ENCODE assay signal across 9 cellular contexts in the genomic region with DNA sequence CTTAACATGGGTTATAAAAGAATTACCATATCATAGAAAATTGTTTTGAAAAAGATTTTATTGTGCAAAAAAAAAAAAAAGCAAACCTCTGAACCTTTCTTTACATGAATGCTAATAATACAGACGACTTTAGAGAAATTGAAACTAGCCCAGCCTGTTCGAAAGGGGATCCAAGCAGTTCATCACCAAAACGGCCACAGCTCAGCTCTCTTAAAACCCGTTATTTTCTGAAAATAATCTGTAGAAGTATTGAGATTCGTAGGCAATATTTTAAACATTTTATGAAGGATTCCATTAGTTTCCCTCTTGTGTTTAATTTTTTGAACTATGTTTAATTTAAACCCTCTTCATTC. TPM values are rescaled to one million over a fixed set of nuclear protein-coding genes. Genes with fewer than 3 reads are reported as not detected.
A peak's percentile ranks its signal among the peaks of the same experiment; 100 is the strongest.
DNase-seq lines count a peak whose midpoint lies in the region; ATAC-seq, FAIRE-seq and TF ChIP-seq lines count a peak whose summit lies in the region.
"Had no signal": no experiment of that assay in that cellular context is flagged by ENCODE, and none has a peak within 500 bp of the region (broad histone marks: within the 10 kb centered on the region; RNA-seq: fewer than 3 reads in every experiment).

No MANE protein-coding gene starts in this region.

- H4K8ac ChIP-seq in H1 (ENCODE audit: extremely low read depth, insufficient read depth, low read length) = no peak overlapping the region

- H3K4me1 ChIP-seq in left ventricle myocardium inferior = peaks cover 27% of the 10 kb centered on the region
- peaks cover 0 to 18% (median 14%) of the 10 kb centered on the region in 4 experiments; a peak in 5 of 7 replicates for H3K4me1 ChIP-seq in H1 (replicated peaks in 1 of 4; ENCODE audit: control insufficient read depth in 3 of 4, insufficient read depth in 4 of 4, low read length in 3 of 4)

- TF ChIP-seq CTCF in left ventricle myocardium inferior (IDR thresholded peaks at IDR 0.05; ENCODE audit: borderline replicate concordance) = no peak
- no peak for TF ChIP-seq CTCF in H1 (IDR thresholded peaks at IDR 0.05; ENCODE audit: control extremely low read depth in 1 of 3, insufficient read depth in 1 of 3, low read depth in 1 of 3, low read length in 3 of 3)
- TF ChIP-seq CTCF in type B pancreatic cell (conservative IDR thresholded peaks at IDR 0.05) = no peak

- H3K36me3 ChIP-seq in left ventricle myocardium inferior = no peaks in the 10 kb centered on the region
- no peaks in the 10 kb centered on the region for H3K36me3 ChIP-seq in H1 (ENCODE audit: control insufficient read depth in 2 of 4, insufficient read depth in 4 of 4, low read length in 3 of 4)

- no peaks in the 10 kb centered on the region for H3K9me3 Mint-ChIP-seq in type B pancreatic cell

- no peaks in the 10 kb centered on the region for H3K79me2 ChIP-seq in H1 (ENCODE audit: control insufficient read depth in 1 of 2, insufficient read depth in 2 of 2, low read length in 2 of 2)

- H3K4me3 Mint-ChIP-seq in type B pancreatic cell = peak overlapping the region; percentile 48

- TF ChIP-seq RAD21 in H1 (IDR thresholded peaks at IDR 0.05 in 1 of 2, conservative IDR thresholded peaks at IDR 0.05 in 1 of 2; ENCODE audit: low read depth in 2 of 2, low read length in 2 of 2) = no peak

- H3K4me1 Mint-ChIP-seq in type B pancreatic cell (ENCODE audit: unreplicated experiment) = peaks cover 49% of the 10 kb centered on the region

- peak overlapping the region; percentile 54 to 56; a peak in 3 of 4 replicates for H3K4me2 ChIP-seq in H1 (ENCODE audit: insufficient read depth in 1 of 2, low read depth in 2 of 2, low read length in 2 of 2)

- H2BK12ac ChIP-seq in H1 (ENCODE audit: low read depth, low read length) = no peak overlapping the region

- H3K4me3 ChIP-seq in left ventricle myocardium inferior (peak overlapping the region; percentile 42), H1 (ENCODE audit: extremely low read depth in 1 of 4, insufficient read depth in 2 of 4, low read depth in 3 of 4, low read length in 4 of 4) (peak overlapping the region in 1 of 4 experiments; percentile 45; a peak in 2 of 8 replicates)

- no peak overlapping the region for H2AK5ac ChIP-seq in H1 (ENCODE audit: low read depth, low read length)

- peak overlapping the region; percentile 25; the same call in 1 of the 2 replicates for H3K18ac ChIP-seq in H1 (ENCODE audit: extremely low read depth, low read length)

- H3K9ac ChIP-seq in H1 (replicated peaks in 1 of 4; ENCODE audit: extremely low read depth in 1 of 4, low read depth in 3 of 4, low read length in 3 of 4) = no peak overlapping the region

- DNase-seq in left ventricle myocardium inferior (no peak), Right ventricle myocardium inferior (ENCODE audit: missing footprints) (no peak), H1 (ENCODE audit: low read depth in 1 of 2, low spot score in 2 of 2) (no peak), type B pancreatic cell (ENCODE audit: extremely low spot score, unreplicated experiment) (no peak), ecto neural progenitor cell (ENCODE audit: low spot score) (no peak)
- DNase-seq in effector CD4-positive, alpha-beta T cell = no peak
- DNase-seq: activated naive CD4-positive, alpha-beta T cell treated with anti-CD3 and anti-CD28 coated beads, Interleukin-2, amount 50 U/mL, for 16 hours had no signal

- no peak overlapping the region for H2BK120ac ChIP-seq in H1 (replicated peaks; ENCODE audit: low read depth, low read length)

- H3K27ac ChIP-seq in left ventricle myocardium inferior (replicated peaks) (peak overlapping the region; percentile 52), H1 (ENCODE audit: low read depth, low read length) (no peak overlapping the region)

- H3K14ac ChIP-seq in H1 (ENCODE audit: insufficient read length) = no peak overlapping the region

- POLR2A ChIA-PET in H1 (lab: Charles Lee; ENCODE audit: partially characterized antibody) = interaction anchor here (4.0 kb wide), 1 partner anchor 12 kb away, joined by 28 read pairs; a partner anchor contains a TSS

- intact Hi-C loops in left ventricle myocardium inferior (cut with micrococcal nuclease) = no loop called here
- intact Hi-C loops in Right ventricle myocardium inferior (cut with DNase I) = no loop called here

- no peak overlapping the region for H2BK5ac ChIP-seq in H1 (ENCODE audit: low read depth, low read length)

- H3K27me3 ChIP-seq in left ventricle myocardium inferior (ENCODE audit: low read depth) (no peaks in the 10 kb centered on the region), H1 (replicated peaks in 1 of 4; ENCODE audit: control insufficient read depth in 3 of 4, extremely low read depth in 1 of 4, insufficient read depth in 3 of 4, low read length in 3 of 4) (no peaks in the 10 kb centered on the region)

- H3K36me3 Mint-ChIP-seq in type B pancreatic cell = no peaks in the 10 kb centered on the region

- 19% methylated on average over 5 of the region's 5 CpGs; no CpG with 5 or more reads in 1 of the 2 experiments for WGBS in H1 (ENCODE audit: extremely low coverage in 1 of 2, insufficient coverage in 1 of 2, insufficient read length in 1 of 2, insufficient replicate concordance in 2 of 2, low coverage in 1 of 2, low lambda C conversion rate in 2 of 2, missing lambda C conversion rate in 1 of 2), 2 experiments

- H2BK15ac ChIP-seq in H1 (ENCODE audit: low read length) = no peak overlapping the region

- H4K5ac ChIP-seq in H1 (ENCODE audit: insufficient read length, low read depth, low read length) = peak overlapping the region; percentile 74

- H4K20me1 ChIP-seq in H1 (replicated peaks in 1 of 2; ENCODE audit: control insufficient read depth in 1 of 2, insufficient read depth in 2 of 2, low read length in 2 of 2) = no peaks in the 10 kb centered on the region

- no peaks in the 10 kb centered on the region for H3K79me1 ChIP-seq in H1 (ENCODE audit: low read depth, low read length)

- CTCF ChIA-PET in H1 (lab: Charles Lee; ENCODE audit: partially characterized antibody) = interaction anchor here (0.6 to 3.7 kb wide), 4 partner anchors 8 to 148 kb away, joined by 3 to 12 read pairs (median 4); a partner anchor contains a TSS

- no peak overlapping the region for H3K56ac ChIP-seq in H1 (replicated peaks; ENCODE audit: insufficient read length, low read depth, low read length)

- no peak overlapping the region for H2BK20ac ChIP-seq in H1 (ENCODE audit: low read length)

- H3K23ac ChIP-seq in H1 (ENCODE audit: insufficient read length) = no peak overlapping the region

- no peak overlapping the region for H3K27ac Mint-ChIP-seq in type B pancreatic cell

- no peak overlapping the region for H2AFZ ChIP-seq in H1 (ENCODE audit: low read length)

- no peak overlapping the region for H3K4ac ChIP-seq in H1 (replicated peaks; ENCODE audit: insufficient read length, low read depth, low read length)

- TF ChIP-seq POLR2A in H1 (IDR thresholded peaks at IDR 0.05; ENCODE audit: control extremely low read depth in 1 of 2, low read depth in 2 of 2, low read length in 2 of 2) = no peak

- H3K27me3 Mint-ChIP-seq in type B pancreatic cell = peaks cover 3% of the 10 kb centered on the region

- no peaks in the 10 kb centered on the region for H3K23me2 ChIP-seq in H1 (ENCODE audit: low read depth, low read length)

- H3K9me3 ChIP-seq in left ventricle myocardium inferior (replicated peaks) (no peaks in the 10 kb centered on the region), H1 (ENCODE audit: insufficient read depth in 2 of 2, low read depth in 1 of 2, low read length in 1 of 2) (no peaks in the 10 kb centered on the region)

- no peak overlapping the region for H4K91ac ChIP-seq in H1 (replicated peaks; ENCODE audit: insufficient read length, low read length)

- no peak for FAIRE-seq in H1 (lab: Jason Lieb, UNC)

- no peak for ATAC-seq in Right ventricle myocardium inferior
- peak; percentile 58 for ATAC-seq in HG03565 (IDR thresholded peaks at IDR 0.05; ENCODE audit: unreplicated experiment)
- no peak for ATAC-seq in HG02970 (IDR thresholded peaks at IDR 0.05; ENCODE audit: low FRiP score, unreplicated experiment)

- no peak for TF ChIP-seq EP300 in H1 (IDR thresholded peaks at IDR 0.05; ENCODE audit: borderline replicate concordance in 1 of 2, low read depth in 2 of 2, low read length in 2 of 2)

TF ChIP-seq in H1, 55 proteins besides CTCF, POLR2A, EP300 and RAD21 (continues in another document):
- no peak for TF ChIP-seq HDAC6 (IDR thresholded peaks at IDR 0.05; ENCODE audit: low read depth, low read length)
- TF ChIP-seq RFX5 (IDR thresholded peaks at IDR 0.05; ENCODE audit: borderline replicate concordance, low read depth, low read length) = no peak
- no peak for TF ChIP-seq SP4 (IDR thresholded peaks at IDR 0.05; ENCODE audit: low read length)
- no peak for TF ChIP-seq TAF1 (IDR thresholded peaks at IDR 0.05; ENCODE audit: low read depth, low read length)
- TF ChIP-seq TCF12 (IDR thresholded peaks at IDR 0.05; ENCODE audit: low read depth, low read length) = no peak
- no peak for TF ChIP-seq BRCA1 (IDR thresholded peaks at IDR 0.05; ENCODE audit: low read depth, low read length)
- TF ChIP-seq SUZ12 (IDR thresholded peaks at IDR 0.05; ENCODE audit: low read length) = no peak
- TF ChIP-seq, protein P1, sequence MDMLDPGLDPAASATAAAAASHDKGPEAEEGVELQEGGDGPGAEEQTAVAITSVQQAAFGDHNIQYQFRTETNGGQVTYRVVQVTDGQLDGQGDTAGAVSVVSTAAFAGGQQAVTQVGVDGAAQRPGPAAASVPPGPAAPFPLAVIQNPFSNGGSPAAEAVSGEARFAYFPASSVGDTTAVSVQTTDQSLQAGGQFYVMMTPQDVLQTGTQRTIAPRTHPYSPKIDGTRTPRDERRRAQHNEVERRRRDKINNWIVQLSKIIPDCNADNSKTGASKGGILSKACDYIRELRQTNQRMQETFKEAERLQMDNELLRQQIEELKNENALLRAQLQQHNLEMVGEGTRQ (IDR thresholded peaks at IDR 0.05; ENCODE audit: low read length) = no peak
- TF ChIP-seq FOSL1 (IDR thresholded peaks at IDR 0.05; ENCODE audit: insufficient read depth, low read depth, low read length) = no peak
- no peak for TF ChIP-seq SP2 (IDR thresholded peaks at IDR 0.05; ENCODE audit: low read length)
- no peak for TF ChIP-seq SRF (IDR thresholded peaks at IDR 0.05; ENCODE audit: low read depth, low read length)
- TF ChIP-seq JUND (IDR thresholded peaks at IDR 0.05; ENCODE audit: low read length) = no peak

RNA-seq across cellular contexts. Expression of a gene that starts 9.9 kb away (rescaled TPM):
- total RNA-seq in left ventricle myocardium inferior (7.2 TPM), Right ventricle myocardium inferior (7.3 TPM), type B pancreatic cell (ENCODE audit: low replicate concordance) (5.0 and 6.1 TPM in 2 replicates)
- total RNA-seq in H1 (2021; fragmentation: NEBNext Ultra II Directional; extraction: Animal tissue kit (Norgen Biotek cat#: 25700)) = 0.93 and 0.94 TPM in 2 replicates
- 1.7 and 2.1 TPM in 2 replicates for polyA plus RNA-seq in H1 (2011; rRNA removed)
- polyA plus RNA-seq in H1 (2011; cell fraction: cytosol; rRNA removed) = 2.5 TPM
- 5.9 TPM for polyA plus RNA-seq in H1 (2011; cell fraction: nucleus; rRNA removed)
- polyA plus RNA-seq in H1 (2012, experiment 1 of 2) = 1.4 to 3.0 TPM (median 1.6 TPM) in 4 replicates
- polyA plus RNA-seq in H1 (2012, experiment 2 of 2) = not detected
- 0.67 TPM for polyA plus RNA-seq in H1 (2013, experiment 1 of 2)
- polyA plus RNA-seq in H1 (2013, experiment 2 of 2) = 0.40 TPM
- 4.3 and 6.0 TPM in 2 replicates for polyA minus RNA-seq in H1 (2011; rRNA and poly(A)+ RNA removed)
- polyA minus RNA-seq in H1 (2011; cell fraction: cytosol; rRNA and poly(A)+ RNA removed) = 2.1 TPM
- polyA minus RNA-seq in H1 (2011; cell fraction: nucleus; rRNA and poly(A)+ RNA removed) = 12.0 TPM
